ENCODE assay signal across 8 cellular contexts in the genomic region with DNA sequence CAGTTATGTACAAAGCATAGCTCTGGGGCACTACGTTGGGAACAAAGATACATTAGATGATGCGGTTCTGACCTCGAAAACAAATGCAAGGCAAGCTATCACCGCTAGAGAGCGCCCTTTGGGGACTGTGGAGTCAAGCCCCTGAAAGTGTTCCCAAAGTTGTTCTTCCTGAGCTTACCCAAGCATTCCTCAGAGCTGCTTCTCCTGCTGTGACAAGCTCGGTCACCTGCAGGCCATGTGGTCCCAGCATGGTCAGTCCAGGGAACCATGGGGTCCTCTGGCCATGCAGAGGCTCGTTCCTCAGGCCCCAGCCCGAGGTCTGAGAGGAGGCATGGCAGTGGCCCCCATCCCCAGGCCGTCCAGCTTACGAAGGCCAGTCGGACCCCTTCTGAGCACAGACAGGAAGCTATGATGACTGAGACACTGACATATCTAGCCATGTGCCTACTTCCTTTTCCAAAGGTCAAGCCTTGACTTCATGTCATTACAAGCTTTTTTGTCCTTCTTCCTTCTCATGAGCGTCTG.
DNase-seq lines count a peak whose midpoint lies in the region; ATAC-seq and TF ChIP-seq lines count a peak whose summit lies in the region.

No MANE protein-coding gene starts in this region.

- WGBS in right lobe of liver (ENCODE audit: insufficient coverage, low coverage, low lambda C conversion rate, missing lambda C conversion rate): 21% methylated on average over 9 of the region's 12 CpGs

- no peak for TF ChIP-seq POLR2A in right lobe of liver (IDR thresholded peaks at IDR 0.05)

- no peaks in the 10 kb centered on the region for H3K9me2 ChIP-seq in Karpas-422 (replicated peaks; ENCODE audit: insufficient read depth, low read length)

- no peak overlapping the region for H3K4me2 ChIP-seq in Karpas-422 (ENCODE audit: low read depth, low read length, poor library complexity, severe bottlenecking)

- H3K36me3 ChIP-seq in Karpas-422 (ENCODE audit: insufficient read depth, low read length): no peaks in the 10 kb centered on the region
- H3K36me3 ChIP-seq in right lobe of liver: no peaks in the 10 kb centered on the region

- H3K4me1 ChIP-seq in Karpas-422 (ENCODE audit: low read length) (no peaks in the 10 kb centered on the region), right lobe of liver (no peaks in the 10 kb centered on the region)

- peak; percentile 70 for DNase-seq in AG10803 (ENCODE audit: low read depth)
- peak; percentile 44 for DNase-seq in Karpas-422
- peak in 3 of 4 experiments; percentile 5 to 45 (median 31) for DNase-seq in activated naive CD4-positive, alpha-beta T cell (lab: John Stamatoyannopoulos, UW)
- DNase-seq in right lobe of liver: peak in 1 of 3 donors; percentile 45
- no peak for DNase-seq in D341Med (ENCODE audit: low spot score)
- no peak for DNase-seq in NCI-H1417 (lab: John Stamatoyannopoulos, UW)
- DNase-seq in RKO (ENCODE audit: low spot score): no peak
- no peak for DNase-seq in NCI-H69 (lab: John Stamatoyannopoulos, UW)

- peak; percentile 69 for TF ChIP-seq CTCF in AG10803 (conservative IDR thresholded peaks at IDR 0.05; ENCODE audit: low read length)
- TF ChIP-seq CTCF in right lobe of liver (IDR thresholded peaks at IDR 0.05): no peak

- intact Hi-C loops in right lobe of liver (cut with DNase I): no loop called here

- no peak overlapping the region for H3K4me3 ChIP-seq in AG10803 (ENCODE audit: low read length)
- no peak overlapping the region for H3K4me3 ChIP-seq in Karpas-422 (ENCODE audit: low read length)
- H3K4me3 ChIP-seq in right lobe of liver: no peak overlapping the region

- H3K79me2 ChIP-seq in Karpas-422 (ENCODE audit: low read length): no peaks in the 10 kb centered on the region

- H3K27ac ChIP-seq in Karpas-422 (ENCODE audit: low read length): no peak overlapping the region
- H3K27ac ChIP-seq in right lobe of liver: no peak overlapping the region

- H3K9me3 ChIP-seq in Karpas-422 (ENCODE audit: low read length) (peaks cover 22% of the 10 kb centered on the region), right lobe of liver (no peaks in the 10 kb centered on the region)

- no peaks in the 10 kb centered on the region for H4K20me1 ChIP-seq in Karpas-422 (ENCODE audit: insufficient read depth, low read depth, low read length)

- H3K9ac ChIP-seq in Karpas-422 (ENCODE audit: low read length): no peak overlapping the region

- no peak overlapping the region for H2AFZ ChIP-seq in Karpas-422 (ENCODE audit: low read length)

- H3K27me3 ChIP-seq in Karpas-422 (ENCODE audit: low read length) (no peaks in the 10 kb centered on the region), right lobe of liver (no peaks in the 10 kb centered on the region)

- ATAC-seq in right lobe of liver: peak in 3 of 4 donors; percentile 22 to 64 (median 36)

Comparison
In these comparisons a context has a peak if more than half of its experiments do, and no peak if none do; other contexts are left out.
1. DNase-seq: peak in AG10803 (single experiment), Karpas-422 (single experiment) and activated naive CD4-positive, alpha-beta T cell (3 of 4); none in D341Med (single experiment), NCI-H1417 (0 of 3), RKO (single experiment) and NCI-H69 (single experiment).